ENCODE assay signal across 7 cellular contexts in genomic region chr7:35118526-35118925, GRCh38.
DNase-seq lines count a peak whose midpoint lies in the region; FAIRE-seq and TF ChIP-seq lines count a peak whose summit lies in the region.
"Not testable (repeated sequence)": the region's sequence is repeated elsewhere in the genome, so short reads cannot be mapped to it uniquely, and the experiment has no call there.

No MANE protein-coding gene starts in this region.

- H3K4me3 Mint-ChIP-seq in neural crest cell: not testable (repeated sequence)

- FAIRE-seq in RCC 7860 (lab: Jason Lieb, UNC): peak; percentile 88
- not testable (repeated sequence) for FAIRE-seq in bronchial epithelial cell (lab: Jason Lieb, UNC)

- H3K4me1 Mint-ChIP-seq in neural crest cell: not testable (repeated sequence)

- TF ChIP-seq CTCF in bronchial epithelial cell (IDR thresholded peaks at IDR 0.05; ENCODE audit: insufficient read depth, low read length, severe bottlenecking); epithelial cell of esophagus (IDR thresholded peaks at IDR 0.05; ENCODE audit: insufficient read depth, low read depth, low read length, missing control alignments); neural crest cell (conservative IDR thresholded peaks at IDR 0.05): not testable (repeated sequence)

- not testable (repeated sequence) for H3K27me3 ChIP-seq in bronchial epithelial cell (ENCODE audit: control insufficient read depth, insufficient read depth, low read length)

- H3K9me3 Mint-ChIP-seq in neural crest cell: not testable (repeated sequence)

- H3K27ac Mint-ChIP-seq in neural crest cell (ENCODE audit: unreplicated experiment): peak overlapping the region; percentile 5

- DNase-seq in Daoy (ENCODE audit: low read depth) (peak; percentile 83), HT-29 (ENCODE audit: low spot score) (peak; percentile 5), bronchial epithelial cell (ENCODE audit: low read depth) (peak; percentile 41), epithelial cell of esophagus (ENCODE audit: low read depth) (peak; percentile 19), iris pigment epithelial cell (ENCODE audit: low read depth) (peak; percentile 0)
- DNase-seq in RCC 7860 (ENCODE audit: low spot score); neural crest cell (ENCODE audit: low read depth, low spot score): not testable (repeated sequence)

- not testable (repeated sequence) for H3K36me3 Mint-ChIP-seq in neural crest cell (ENCODE audit: low read depth)

- not testable (repeated sequence) for H3K36me3 ChIP-seq in bronchial epithelial cell (ENCODE audit: control insufficient read depth, insufficient read depth, low read length)

- H3K27me3 Mint-ChIP-seq in neural crest cell (ENCODE audit: low read depth): not testable (repeated sequence)

- not testable (repeated sequence) for H3K4me3 ChIP-seq in bronchial epithelial cell (ENCODE audit: low read depth, low read length); epithelial cell of esophagus (ENCODE audit: low read length)
